ENCODE assay signal across 1 cellular context in the genomic region with DNA sequence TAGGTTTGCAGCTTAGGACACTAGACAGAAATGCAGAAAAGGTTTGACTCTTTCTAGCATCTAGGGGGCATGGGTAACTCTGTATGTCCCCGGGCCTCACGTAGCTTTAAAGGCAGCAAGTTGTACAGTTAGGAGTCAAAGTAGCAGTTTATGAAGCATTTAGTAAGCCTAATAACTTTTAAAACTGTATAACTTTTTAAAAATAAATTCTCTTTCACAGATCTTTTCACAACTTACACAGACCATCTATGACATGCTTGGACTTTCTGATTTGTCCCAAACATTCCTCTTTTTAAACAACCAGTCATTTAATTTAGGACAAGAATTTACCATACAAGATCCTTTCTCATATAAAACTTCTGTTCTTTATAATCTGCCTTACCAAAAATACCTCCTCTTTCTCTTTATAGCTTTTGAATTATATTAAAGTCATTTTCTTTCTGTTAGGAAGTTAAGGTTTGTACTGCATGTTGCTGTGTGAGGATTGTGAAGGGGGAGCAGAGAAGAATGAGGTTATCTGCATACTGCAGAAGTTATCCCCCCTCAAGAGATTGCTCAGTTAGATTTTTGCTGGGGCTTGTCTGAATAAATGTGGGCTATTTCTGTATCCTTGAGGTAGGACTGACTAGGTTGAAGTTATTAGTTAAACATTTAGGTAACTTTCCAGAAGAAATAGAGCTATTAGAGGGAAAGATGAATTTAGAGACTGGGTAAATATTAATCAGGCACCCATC.
TF ChIP-seq lines count a peak whose summit lies in the region.

No MANE protein-coding gene starts in this region.

TF ChIP-seq in HEK293, 187 proteins besides CTCF, POLR2A, EP300 and RAD21 (continued from another document):
- TF ChIP-seq SETDB1 (IDR thresholded peaks at IDR 0.05; ENCODE audit: insufficient read length, low read length), result peak; percentile 100
- no peak for TF ChIP-seq GLIS1 (tag by site-specific recombination; IDR thresholded peaks at IDR 0.05)
- TF ChIP-seq EGR2 (tag by site-specific recombination; IDR thresholded peaks at IDR 0.05; ENCODE audit: low read depth), result no peak
- no peak for TF ChIP-seq WT1 (tag by site-specific recombination; IDR thresholded peaks at IDR 0.05)
- TF ChIP-seq SALL2 (tag by site-specific recombination; IDR thresholded peaks at IDR 0.05; ENCODE audit: borderline replicate concordance), result no peak
